In genomic region chr9:35664531-35665470, GRCh38 we compare ENCODE assay signal across 8 cellular contexts. TPM values are rescaled to one million over a fixed set of nuclear protein-coding genes. Genes with fewer than 3 reads are reported as not detected.
DNase-seq lines count a peak whose midpoint lies in the region; ATAC-seq and TF ChIP-seq lines count a peak whose summit lies in the region.

TSS of gene ARHGEF39 (minus strand) at chr9:35665195. CDS start at chr9:35665169, 26 bp downstream.

- H3K79me2 ChIP-seq in Karpas-422 (ENCODE audit: low read length), result peaks cover 32% of the 10 kb centered on the region

- H3K4me3 ChIP-seq in Karpas-422 (ENCODE audit: low read length) (peak within 1 kb of the TSS; percentile 91), tibial nerve (peak within 1 kb of the TSS; percentile 41 to 60 (median 50))

- peaks cover 56% of the 10 kb centered on the region for H3K4me1 ChIP-seq in Karpas-422 (ENCODE audit: low read length)
- peaks cover 9% of the 10 kb centered on the region for H3K4me1 ChIP-seq in foreskin keratinocyte
- H3K4me1 ChIP-seq in tibial nerve, result peaks cover 0 to 34% (median 0%) of the 10 kb centered on the region in 4 donors

- DNase-seq in EH (ENCODE audit: low read depth), result peak; percentile 85
- peak; percentile 95 for DNase-seq in Karpas-422
- DNase-seq in RPMI7951 (ENCODE audit: low read depth), result peak; percentile 82
- peak; percentile 61 for DNase-seq in activated effector memory CD4-positive, alpha-beta T cell treated with Interleukin-2 at 50 U/mL for 16 hours
- peak in 1 of 2 donors; percentile 53 for DNase-seq in foreskin keratinocyte
- DNase-seq in neural crest cell (ENCODE audit: low read depth, low spot score), result peak; percentile 78
- peak; percentile 47 to 55 for DNase-seq in tibial nerve (ENCODE audit: low spot score in 2 of 2)

- TF ChIP-seq EP300 in tibial nerve (IDR thresholded peaks at IDR 0.05), result peak in 1 of 2 donors; percentile 68

- no peaks in the 10 kb centered on the region for H4K20me1 ChIP-seq in Karpas-422 (ENCODE audit: insufficient read depth, low read depth, low read length)

- peak in 1 of 2 donors; percentile 32 for TF ChIP-seq POLR2A in tibial nerve (IDR thresholded peaks at IDR 0.05)

- H3K27ac ChIP-seq in Karpas-422 (ENCODE audit: low read length) (peak within 1 kb of the TSS; percentile 79), foreskin keratinocyte (no peak within 1 kb of the TSS), tibial nerve (peak within 1 kb of the TSS; percentile 11 to 87 (median 53))

- peaks cover 46% of the 10 kb centered on the region for H3K4me1 Mint-ChIP-seq in neural crest cell

- H3K4me3 Mint-ChIP-seq in neural crest cell, result peak within 1 kb of the TSS; percentile 87

- ATAC-seq in GM21737 (IDR thresholded peaks at IDR 0.05; ENCODE audit: unreplicated experiment) (peak; percentile 73), foreskin keratinocyte (peak; percentile 86)

- no peaks in the 10 kb centered on the region for H3K27me3 Mint-ChIP-seq in neural crest cell (ENCODE audit: low read depth)

- no peaks in the 10 kb centered on the region for H3K9me2 ChIP-seq in Karpas-422 (replicated peaks; ENCODE audit: insufficient read depth, low read length)

- peak within 1 kb of the TSS; percentile 80 for H3K4me2 ChIP-seq in Karpas-422 (ENCODE audit: low read depth, low read length, poor library complexity, severe bottlenecking)

- H3K36me3 Mint-ChIP-seq in neural crest cell (ENCODE audit: low read depth), result peaks cover 6% of the 10 kb centered on the region

- H3K27me3 ChIP-seq in Karpas-422 (ENCODE audit: low read length), result no peaks in the 10 kb centered on the region
- no peaks in the 10 kb centered on the region for H3K27me3 ChIP-seq in foreskin keratinocyte
- no peaks in the 10 kb centered on the region for H3K27me3 ChIP-seq in tibial nerve

- H3K9me3 Mint-ChIP-seq in neural crest cell, result no peaks in the 10 kb centered on the region

- 5 to 7% methylated on average over 41 to 51 of the region's 58 CpGs for WGBS in tibial nerve, 2 donors

- no peaks in the 10 kb centered on the region for H3K9me3 ChIP-seq in Karpas-422 (ENCODE audit: low read length)
- H3K9me3 ChIP-seq in tibial nerve, result no peaks in the 10 kb centered on the region

- TF ChIP-seq CTCF in foreskin keratinocyte (conservative IDR thresholded peaks at IDR 0.05) (peak; percentile 30), neural crest cell (conservative IDR thresholded peaks at IDR 0.05) (peak; percentile 41), tibial nerve (IDR thresholded peaks at IDR 0.05) (peak in 1 of 5 experiments; percentile 26)

- no peak within 1 kb of the TSS for H3K27ac Mint-ChIP-seq in neural crest cell (ENCODE audit: unreplicated experiment)

- H3K36me3 ChIP-seq in Karpas-422 (ENCODE audit: insufficient read depth, low read length) (peaks cover 14% of the 10 kb centered on the region; the same call in 1 of the 2 replicates), tibial nerve (peaks cover 0 to 14% (median 0%) of the 10 kb centered on the region in 3 donors)

- H2AFZ ChIP-seq in Karpas-422 (ENCODE audit: low read length), result peak within 1 kb of the TSS; percentile 73

- H3K9ac ChIP-seq in Karpas-422 (ENCODE audit: low read length), result peak within 1 kb of the TSS; percentile 96

RNA-seq across cellular contexts. Expression of gene ARHGEF39, which starts in this region (rescaled TPM):
- total RNA-seq in Karpas-422 (2014; rRNA removed; shearing (Covaris generic); ENCODE audit: low replicate concordance), result 15.3 and 16.0 TPM in 2 replicates
- total RNA-seq in RPMI7951 (2014; rRNA removed; shearing (Covaris generic)), result 7.6 and 14.2 TPM in 2 replicates
- total RNA-seq in foreskin keratinocyte (4.0 and 4.8 TPM in 2 replicates), neural crest cell (27.2 and 28.0 TPM in 2 replicates), tibial nerve (1 to 10 TPM in 2 of 4 donors, under 1 TPM in 1, not detected in 1; 0.20 to 4.8 (median 1.0) TPM)
- polyA plus RNA-seq in foreskin keratinocyte, result 4.9 and 5.7 TPM in 2 replicates
